ENCODE assay signal across 25 cellular contexts in genomic region chr7:127591591-127591990, GRCh38. TPM values are rescaled to one million over a fixed set of nuclear protein-coding genes. Genes with fewer than 3 reads are reported as not detected.
"Had no signal": no experiment of that assay in that cellular context is flagged by ENCODE, and none has a peak within 500 bp of the region (broad histone marks: within the 10 kb centered on the region; RNA-seq: fewer than 3 reads in every experiment).

No MANE protein-coding gene starts in this region.

- H3K4me3 ChIP-seq: esophagus muscularis mucosa, sigmoid colon, smooth muscle cell, testis, vagina had no signal

- H3K9me3 Mint-ChIP-seq: activated T-cell treated with anti-CD3 and anti-CD28 coated beads, Interleukin-2, amount 50 U/mL, for 4 hours; WTC11 had no signal

- H3K27me3 ChIP-seq: esophagus muscularis mucosa, sigmoid colon, testis, vagina had no signal

- ATAC-seq: activated T-cell treated with anti-CD3 and anti-CD28 coated beads, Interleukin-2, amount 50 U/mL, for 4 hours; WTC11 had no signal

- H3K9me3 ChIP-seq: esophagus muscularis mucosa, sigmoid colon, testis, vagina had no signal

- H3K27ac Mint-ChIP-seq: WTC11 had no signal

- H3K4me3 Mint-ChIP-seq: activated T-cell treated with anti-CD3 and anti-CD28 coated beads, Interleukin-2, amount 50 U/mL, for 4 hours; WTC11 had no signal

- H3K27ac ChIP-seq: esophagus muscularis mucosa, sigmoid colon, testis, vagina had no signal

- DNase-seq: activated CD8-positive, alpha-beta memory T cell treated with anti-CD3 and anti-CD28 coated beads, Interleukin-2, amount 50 U/mL, for 48 hours; activated naive CD4-positive, alpha-beta T cell treated with Interleukin-2 at 50 U/mL for 16 hours; activated T-cell treated with anti-CD3 and anti-CD28 coated beads, Interleukin-2, amount 50 U/mL, for 4 hours; effector memory CD4-positive, alpha-beta T cell; hypothalamus; retina; sigmoid colon; stimulated activated CD4-positive, alpha-beta T cell treated with anti-CD3 and anti-CD28 coated beads, Interleukin-2, amount 100 ng/mL, for 48 hours; stimulated activated CD8-positive, alpha-beta memory T cell treated with anti-CD3 and anti-CD28 coated beads, Interleukin-4, amount 100 ng/mL, for 48 hours; T-helper 1 cell; T-helper 9 cell; testis; trophoblast cell had no signal

RNA-seq across cellular contexts. Expression of gene PAX4, which starts 26.4 kb away (rescaled TPM):
- total RNA-seq: activated CD8-positive, alpha-beta memory T cell treated with anti-CD3 and anti-CD28 coated beads for 36 hours; activated T-cell treated with anti-CD3 and anti-CD28 coated beads, Interleukin-2, amount 50 U/mL, for 4 hours; cardiac septum; dermis microvascular lymphatic vessel endothelial cell; endothelial cell of umbilical vein; esophagus muscularis mucosa; frontal cortex; liver; omental fat pad; posterior vena cava; sigmoid colon; smooth muscle cell; vagina; WTC11 had no signal
